In genomic region chr15:63532307-63532744, GRCh38 we compare ENCODE assay signal across 22 cellular contexts. TPM values are rescaled to one million over a fixed set of nuclear protein-coding genes. Genes with fewer than 3 reads are reported as not detected.
A peak's percentile ranks its signal among the peaks of the same experiment; 100 is the strongest.
DNase-seq lines count a peak whose midpoint lies in the region; ATAC-seq and TF ChIP-seq lines count a peak whose summit lies in the region.
"Had no signal": no experiment of that assay in that cellular context is flagged by ENCODE, and none has a peak within 500 bp of the region (broad histone marks: within the 10 kb centered on the region; RNA-seq: fewer than 3 reads in every experiment).

No MANE protein-coding gene starts in this region.

- CTCF ChIA-PET in WTC11 (lab: Charles Lee) = interaction anchor here (0.7 to 1.9 kb wide), 13 partner anchors 9 to 451 kb away, joined by 3 to 18 read pairs (median 3); no protein-coding TSS in a partner anchor

- H3K27me3 ChIP-seq in iPS-18a (ENCODE audit: control insufficient read depth, insufficient read depth, low read length) = no peaks in the 10 kb centered on the region
- H3K27me3 ChIP-seq: heart left ventricle had no signal

- intact Hi-C loops in Right ventricle myocardium superior (cut with DNase I) = no loop called here
- intact Hi-C loops in left ventricle myocardium superior (cut with micrococcal nuclease) = no loop called here
- intact Hi-C loops in head of caudate nucleus (cut with DNase I) = no loop called here

- H3K36me3 ChIP-seq in iPS-18a (ENCODE audit: control insufficient read depth, low read depth, low read length) = no peaks in the 10 kb centered on the region
- H3K36me3 ChIP-seq: thoracic aorta had no signal

- peak overlapping the region; percentile 11 for H3K27ac Mint-ChIP-seq in WTC11
- H3K27ac Mint-ChIP-seq: activated naive CD4-positive, alpha-beta T cell treated with anti-CD3 and anti-CD28 coated beads, Interleukin-2, amount 10 ng/mL, durations not matched to agents 7 days and 5 days; CD4-positive, alpha-beta T cell had no signal

- no peaks in the 10 kb centered on the region for H3K9me3 Mint-ChIP-seq in WTC11
- H3K9me3 Mint-ChIP-seq: activated naive CD4-positive, alpha-beta T cell treated with anti-CD3 and anti-CD28 coated beads, Interleukin-2, amount 10 ng/mL, durations not matched to agents 7 days and 5 days; CD4-positive, alpha-beta T cell; natural killer cell treated with Interleukin-12 subunit alpha and Interleukin-12 subunit beta and Interleukin-15 and Interleukin-18, amount 100 ng/mL, for 72 hours had no signal

- no peak overlapping the region for H3K4me3 Mint-ChIP-seq in WTC11
- H3K4me3 Mint-ChIP-seq: activated naive CD4-positive, alpha-beta T cell treated with anti-CD3 and anti-CD28 coated beads, Interleukin-2, amount 10 ng/mL, durations not matched to agents 7 days and 5 days; natural killer cell treated with Interleukin-12 subunit alpha and Interleukin-12 subunit beta and Interleukin-15 and Interleukin-18, amount 100 ng/mL, for 72 hours had no signal

- no peak overlapping the region for H3K9ac ChIP-seq in iPS-18a (ENCODE audit: low read length)

- POLR2A ChIA-PET in WTC11 (lab: Charles Lee) = no interaction called here

- peaks cover 51% of the 10 kb centered on the region for H3K4me1 ChIP-seq in iPS-18a (ENCODE audit: control insufficient read depth, low read depth, low read length)

- no peaks in the 10 kb centered on the region for H3K9me3 ChIP-seq in iPS-18a (ENCODE audit: control insufficient read depth, low read depth, low read length)
- H3K9me3 ChIP-seq: heart left ventricle, thoracic aorta had no signal

- H3K4me1 Mint-ChIP-seq in WTC11 = peaks cover 65% of the 10 kb centered on the region

- no peaks in the 10 kb centered on the region for H3K27me3 Mint-ChIP-seq in WTC11 (ENCODE audit: low read depth)
- H3K27me3 Mint-ChIP-seq: activated naive CD4-positive, alpha-beta T cell treated with anti-CD3 and anti-CD28 coated beads, Interleukin-2, amount 10 ng/mL, durations not matched to agents 7 days and 5 days; CD4-positive, alpha-beta T cell; natural killer cell treated with Interleukin-12 subunit alpha and Interleukin-12 subunit beta and Interleukin-15 and Interleukin-18, amount 100 ng/mL, for 72 hours had no signal

- no peak for TF ChIP-seq CTCF in WTC11 (IDR thresholded peaks at IDR 0.05)

- DNase-seq in Right ventricle myocardium superior (no peak), left ventricle myocardium superior (no peak), WTC11 (ENCODE audit: low spot score) (no peak), head of caudate nucleus (no peak), NCI-H2227 treated with DMSO at 0.1 percent for 48 hours (lab: John Stamatoyannopoulos, UW) (no peak), T-helper 9 cell (no peak)
- no peak for DNase-seq in stimulated activated CD4-positive, alpha-beta T cell treated with anti-CD3 and anti-CD28 coated beads, Interleukin-15, amount 100 ng/mL, for 24 hours
- DNase-seq: ACHN; activated naive CD4-positive, alpha-beta T cell treated with anti-CD3 and anti-CD28 coated beads, Interleukin-2, amount 10 ng/mL, durations not matched to agents 7 days and 5 days; activated T-cell treated with anti-CD3 and anti-CD28 coated beads for 4 hours; CD4-positive, alpha-beta T cell; dermis blood vessel endothelial cell; DMS153; heart left ventricle; NCI-H1694 treated with DMSO at 0.1 percent for 48 hours; NCI-H446; NK-92 treated with Interleukin-12 subunit alpha and Interleukin-12 subunit beta, amount 100 ng/mL, for 24 hours; posterior cingulate gyrus had no signal

- ATAC-seq in Right ventricle myocardium superior (ENCODE audit: poor library complexity) = peak; percentile 25
- ATAC-seq in left ventricle myocardium superior = no peak
- no peak for ATAC-seq in WTC11
- ATAC-seq: heart left ventricle; natural killer cell treated with Interleukin-12 subunit alpha and Interleukin-12 subunit beta and Interleukin-15 and Interleukin-18, amount 100 ng/mL, for 72 hours had no signal

- no peaks in the 10 kb centered on the region for H3K36me3 Mint-ChIP-seq in WTC11
- H3K36me3 Mint-ChIP-seq: natural killer cell treated with Interleukin-12 subunit alpha and Interleukin-12 subunit beta and Interleukin-15 and Interleukin-18, amount 100 ng/mL, for 72 hours had no signal

- no peak overlapping the region for H3K4me3 ChIP-seq in iPS-18a (ENCODE audit: low read length)
- H3K4me3 ChIP-seq: heart left ventricle, smooth muscle cell, thoracic aorta had no signal

- H3K27ac ChIP-seq in iPS-18a (ENCODE audit: low read length) = peak overlapping the region; percentile 9
- H3K27ac ChIP-seq: heart left ventricle, thoracic aorta had no signal

TF ChIP-seq in WTC11, 78 proteins besides CTCF, POLR2A, EP300 and RAD21 (continues in another document):
- no peak for TF ChIP-seq USF2 (CRISPR knock-in tag; IDR thresholded peaks at IDR 0.05)
- no peak for TF ChIP-seq RELA (CRISPR knock-in tag; IDR thresholded peaks at IDR 0.05; ENCODE audit: borderline replicate concordance)
- no peak for TF ChIP-seq FOXP1 (CRISPR knock-in tag; IDR thresholded peaks at IDR 0.05; ENCODE audit: borderline replicate concordance)
- no peak for TF ChIP-seq ESRRA (CRISPR knock-in tag; IDR thresholded peaks at IDR 0.05; ENCODE audit: borderline replicate concordance)
- no peak for TF ChIP-seq ZNF219 (CRISPR knock-in tag; IDR thresholded peaks at IDR 0.05; ENCODE audit: borderline replicate concordance)
- TF ChIP-seq AFF4 (CRISPR knock-in tag; IDR thresholded peaks at IDR 0.05; ENCODE audit: borderline replicate concordance) = no peak
- TF ChIP-seq NFE2L1 (CRISPR knock-in tag; IDR thresholded peaks at IDR 0.05) = no peak
- TF ChIP-seq SMAD4 (CRISPR knock-in tag; IDR thresholded peaks at IDR 0.05) = no peak
- no peak for TF ChIP-seq ZNF416 (CRISPR knock-in tag; IDR thresholded peaks at IDR 0.05)
- TF ChIP-seq ELF4 (CRISPR knock-in tag; IDR thresholded peaks at IDR 0.05; ENCODE audit: low read depth) = no peak
- TF ChIP-seq ATF6 (CRISPR knock-in tag; IDR thresholded peaks at IDR 0.05) = no peak
- TF ChIP-seq ZNF423 (CRISPR knock-in tag; IDR thresholded peaks at IDR 0.05) = no peak
- TF ChIP-seq ERG (CRISPR knock-in tag; IDR thresholded peaks at IDR 0.05) = no peak
- TF ChIP-seq GABPB1 (CRISPR knock-in tag; IDR thresholded peaks at IDR 0.05) = no peak

RNA-seq across cellular contexts. Expression of gene USP3, which starts 27.9 kb away (rescaled TPM):
- total RNA-seq in Right ventricle myocardium superior (15.9 TPM), left ventricle myocardium superior (18.1 TPM), WTC11 (2021) (30.0 to 36.6 TPM (median 30.8 TPM) in 3 replicates)
